Comparison of ENCODE assay signal across 19 cellular contexts in the genomic region with DNA sequence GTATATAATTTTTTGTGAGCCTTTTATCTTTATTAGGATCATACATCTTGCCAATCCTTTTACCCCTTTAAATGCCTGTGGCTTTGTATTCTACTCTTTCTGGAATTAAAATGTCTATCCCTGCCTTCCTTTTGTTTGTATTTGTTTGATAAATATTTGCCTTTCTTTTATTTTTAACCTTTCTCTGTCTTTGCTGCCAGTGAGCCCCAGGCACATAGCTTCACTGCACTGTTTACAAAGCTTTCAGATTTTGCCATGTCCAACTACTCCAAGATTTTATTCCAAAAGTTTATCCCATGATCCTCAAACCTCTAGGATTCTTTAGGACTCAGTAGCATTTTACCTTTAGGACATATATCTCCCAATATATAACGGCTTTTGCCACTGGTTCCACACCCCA.
DNase-seq lines count a peak whose midpoint lies in the region; ATAC-seq, FAIRE-seq and TF ChIP-seq lines count a peak whose summit lies in the region.
"Had no signal": no experiment of that assay in that cellular context is flagged by ENCODE, and none has a peak within 500 bp of the region (broad histone marks: within the 10 kb centered on the region; RNA-seq: fewer than 3 reads in every experiment).

No MANE protein-coding gene starts in this region.

- H3K9me3 ChIP-seq in liver (ENCODE audit: control insufficient read depth in 4 of 4, low read length in 3 of 4) (no peaks in the 10 kb centered on the region), HepG2 (ENCODE audit: low read length) (no peaks in the 10 kb centered on the region)
- H3K9me3 ChIP-seq: A549; BLaER1 treated with 17β-estradiol and CSF1 and Interleukin-3, amounts not matched to agents 10 nM and 100 nM; Caco-2 had no signal

- TF ChIP-seq CTCF in liver (IDR thresholded peaks at IDR 0.05; ENCODE audit: low read depth, low read length, missing input control) (no peak), HepG2 (CRISPR knock-in tag; IDR thresholded peaks at IDR 0.05) (no peak)

- FAIRE-seq in HepG2 (lab: Jason Lieb, UNC), result no peak
- FAIRE-seq: A549, G401.6, GM12878, GM12892, GM18507 had no signal

- POLR2A ChIA-PET in HepG2 (lab: Yijun Ruan, JAX), result no interaction called here

- no peaks in the 10 kb centered on the region for H3K79me2 ChIP-seq in HepG2 (ENCODE audit: insufficient read depth, low read length)

- H3K4me3 ChIP-seq in liver (ENCODE audit: low read depth in 1 of 3, low read length in 3 of 3), result no peak overlapping the region
- no peak overlapping the region for H3K4me3 ChIP-seq in HepG2 (replicated peaks in 1 of 3; ENCODE audit: insufficient read depth in 1 of 3, low read depth in 2 of 3, low read length in 3 of 3)
- H3K4me3 ChIP-seq: A549; BLaER1 treated with 17β-estradiol and CSF1 and Interleukin-3, amounts not matched to agents 10 nM and 100 nM; GM12878 had no signal

- in situ Hi-C loops in HepG2 (cut with HindIII; ENCODE audit: extremely low pct_ligation_motif_present, low pct_unique_long_range_greater_than_20kb), result no loop called here

- DNase-seq in HepG2 (ENCODE audit: low spot score) (no peak), left lobe of liver (ENCODE audit: low spot score) (no peak), GM03348 (ENCODE audit: low spot score) (no peak)
- no peak for DNase-seq in stimulated activated CD4-positive, alpha-beta T cell treated with anti-CD3 and anti-CD28 coated beads, Interleukin-12 subunit alpha, Interleukin-12 subunit beta, amount 100 ng/mL, for 4 hours
- DNase-seq: AML-193; Caco-2; Calu3; CD4-positive, alpha-beta T cell; CD8-positive, alpha-beta T cell; DMS79 treated with DMSO at 0.1 percent for 48 hours; GF-D8 had no signal

- CTCF ChIA-PET in HepG2 (lab: Yijun Ruan, JAX; ENCODE audit: low intra/inter-chr PET ratio, low total read pairs), result no interaction called here

- TF ChIP-seq EP300 in HepG2 (IDR thresholded peaks at IDR 0.05; ENCODE audit: low read depth in 2 of 2, low read length in 2 of 2), result no peak
- TF ChIP-seq EP300 in HepG2 (CRISPR knock-in tag; IDR thresholded peaks at IDR 0.05; ENCODE audit: borderline replicate concordance), result no peak

- no peak overlapping the region for H2AFZ ChIP-seq in HepG2 (ENCODE audit: low read length)

- no TSS peak for BruUV-seq in HepG2 (replicated peaks; lab: Mats Ljungman, UMichigan)

- TF ChIP-seq RAD21 in liver (IDR thresholded peaks at IDR 0.05) (peak in 1 of 2 donors; percentile 22), HepG2 (CRISPR knock-in tag; IDR thresholded peaks at IDR 0.05) (no peak)

- no peak overlapping the region for H3K9ac ChIP-seq in liver (ENCODE audit: low read depth in 1 of 2, low read length in 2 of 2)
- no peak overlapping the region for H3K9ac ChIP-seq in HepG2 (ENCODE audit: insufficient read depth, low read depth, low read length)
- H3K9ac ChIP-seq: BLaER1 treated with 17β-estradiol and CSF1 and Interleukin-3, amounts not matched to agents 10 nM and 100 nM had no signal

- WGBS in liver, result 47% methylated on average over 1 of the region's 1 CpG
- 0% methylated on average over 1 of the region's 1 CpG for WGBS in HepG2 (ENCODE audit: low lambda C conversion rate)

- H3K27me3 ChIP-seq in liver (ENCODE audit: control insufficient read depth in 4 of 4, insufficient read depth in 4 of 4, low read length in 3 of 4), result peaks cover 0 to 3% (median 0%) of the 10 kb centered on the region in 4 donors
- H3K27me3 ChIP-seq in HepG2 (ENCODE audit: control insufficient read depth in 1 of 2, insufficient read depth in 2 of 2, low read length in 2 of 2), result no peaks in the 10 kb centered on the region
- H3K27me3 ChIP-seq: BLaER1 treated with 17β-estradiol and CSF1 and Interleukin-3, amounts not matched to agents 10 nM and 100 nM had no signal

- intact Hi-C loops in HepG2 (cut with micrococcal nuclease; ENCODE audit: unreplicated experiment), result no loop called here

- no peak for TF ChIP-seq POLR2A in HepG2 (IDR thresholded peaks at IDR 0.05; ENCODE audit: insufficient read depth in 1 of 2, low read depth in 2 of 2, low read length in 2 of 2)

- H3K36me3 ChIP-seq in liver (ENCODE audit: control insufficient read depth in 4 of 4, insufficient read depth in 3 of 4, low read depth in 1 of 4, low read length in 3 of 4), result no peaks in the 10 kb centered on the region
- no peaks in the 10 kb centered on the region for H3K36me3 ChIP-seq in HepG2 (replicated peaks in 1 of 2; ENCODE audit: control insufficient read depth in 1 of 2, insufficient read depth in 2 of 2, low read length in 2 of 2)
- H3K36me3 ChIP-seq: BLaER1 treated with 17β-estradiol and CSF1 and Interleukin-3, amounts not matched to agents 10 nM and 100 nM had no signal

- ATAC-seq in HepG2, result no peak
- peak; percentile 61 for ATAC-seq in left lobe of liver
- ATAC-seq: A549; CD8-positive, alpha-beta T cell; GM12878 had no signal

- H3K27ac ChIP-seq in liver (ENCODE audit: low read depth in 1 of 2, low read length in 2 of 2), result no peak overlapping the region
- no peak overlapping the region for H3K27ac ChIP-seq in HepG2 (ENCODE audit: extremely low read length, insufficient read depth, low read length)
- H3K27ac ChIP-seq: A549; BLaER1 treated with 17β-estradiol and CSF1 and Interleukin-3, amounts not matched to agents 10 nM and 100 nM; C4-2B had no signal

- no peaks in the 10 kb centered on the region for H4K20me1 ChIP-seq in HepG2 (ENCODE audit: insufficient read depth, low read length)
- H4K20me1 ChIP-seq: BLaER1 treated with 17β-estradiol and CSF1 and Interleukin-3, amounts not matched to agents 10 nM and 100 nM had no signal

- H3K4me1 ChIP-seq in liver (ENCODE audit: control insufficient read depth in 4 of 4, insufficient read depth in 4 of 4, low read length in 3 of 4) (peaks cover 0 to 17% (median 5%) of the 10 kb centered on the region in 4 donors), HepG2 (ENCODE audit: insufficient read depth, low read length) (no peaks in the 10 kb centered on the region)
- H3K4me1 ChIP-seq: A549; BLaER1 treated with 17β-estradiol and CSF1 and Interleukin-3, amounts not matched to agents 10 nM and 100 nM; Caco-2 had no signal

- H3K4me2 ChIP-seq in HepG2 (ENCODE audit: low read depth, low read length), result no peak overlapping the region
- H3K4me2 ChIP-seq: A549; BLaER1 treated with 17β-estradiol and CSF1 and Interleukin-3, amounts not matched to agents 10 nM and 100 nM had no signal

TF ChIP-seq in liver, 16 proteins besides CTCF, POLR2A, EP300 and RAD21 (continues in another document):
- TF ChIP-seq, protein P1, sequence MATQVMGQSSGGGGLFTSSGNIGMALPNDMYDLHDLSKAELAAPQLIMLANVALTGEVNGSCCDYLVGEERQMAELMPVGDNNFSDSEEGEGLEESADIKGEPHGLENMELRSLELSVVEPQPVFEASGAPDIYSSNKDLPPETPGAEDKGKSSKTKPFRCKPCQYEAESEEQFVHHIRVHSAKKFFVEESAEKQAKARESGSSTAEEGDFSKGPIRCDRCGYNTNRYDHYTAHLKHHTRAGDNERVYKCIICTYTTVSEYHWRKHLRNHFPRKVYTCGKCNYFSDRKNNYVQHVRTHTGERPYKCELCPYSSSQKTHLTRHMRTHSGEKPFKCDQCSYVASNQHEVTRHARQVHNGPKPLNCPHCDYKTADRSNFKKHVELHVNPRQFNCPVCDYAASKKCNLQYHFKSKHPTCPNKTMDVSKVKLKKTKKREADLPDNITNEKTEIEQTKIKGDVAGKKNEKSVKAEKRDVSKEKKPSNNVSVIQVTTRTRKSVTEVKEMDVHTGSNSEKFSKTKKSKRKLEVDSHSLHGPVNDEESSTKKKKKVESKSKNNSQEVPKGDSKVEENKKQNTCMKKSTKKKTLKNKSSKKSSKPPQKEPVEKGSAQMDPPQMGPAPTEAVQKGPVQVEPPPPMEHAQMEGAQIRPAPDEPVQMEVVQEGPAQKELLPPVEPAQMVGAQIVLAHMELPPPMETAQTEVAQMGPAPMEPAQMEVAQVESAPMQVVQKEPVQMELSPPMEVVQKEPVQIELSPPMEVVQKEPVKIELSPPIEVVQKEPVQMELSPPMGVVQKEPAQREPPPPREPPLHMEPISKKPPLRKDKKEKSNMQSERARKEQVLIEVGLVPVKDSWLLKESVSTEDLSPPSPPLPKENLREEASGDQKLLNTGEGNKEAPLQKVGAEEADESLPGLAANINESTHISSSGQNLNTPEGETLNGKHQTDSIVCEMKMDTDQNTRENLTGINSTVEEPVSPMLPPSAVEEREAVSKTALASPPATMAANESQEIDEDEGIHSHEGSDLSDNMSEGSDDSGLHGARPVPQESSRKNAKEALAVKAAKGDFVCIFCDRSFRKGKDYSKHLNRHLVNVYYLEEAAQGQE (IDR thresholded peaks at IDR 0.05), result no peak
- TF ChIP-seq SP1 (IDR thresholded peaks at IDR 0.05) (no peak), GABPA (IDR thresholded peaks at IDR 0.05 in 1 of 2, conservative IDR thresholded peaks at IDR 0.05 in 1 of 2) (no peak), FOXA1 (IDR thresholded peaks at IDR 0.05) (no peak)

TF ChIP-seq in HepG2, 621 proteins besides CTCF, POLR2A, EP300 and RAD21 (continues in another document):
- TF ChIP-seq TEAD3 (CRISPR knock-in tag; optimal IDR thresholded peaks at IDR 0.05; ENCODE audit: borderline replicate concordance), result no peak
- TF ChIP-seq, protein P2, sequence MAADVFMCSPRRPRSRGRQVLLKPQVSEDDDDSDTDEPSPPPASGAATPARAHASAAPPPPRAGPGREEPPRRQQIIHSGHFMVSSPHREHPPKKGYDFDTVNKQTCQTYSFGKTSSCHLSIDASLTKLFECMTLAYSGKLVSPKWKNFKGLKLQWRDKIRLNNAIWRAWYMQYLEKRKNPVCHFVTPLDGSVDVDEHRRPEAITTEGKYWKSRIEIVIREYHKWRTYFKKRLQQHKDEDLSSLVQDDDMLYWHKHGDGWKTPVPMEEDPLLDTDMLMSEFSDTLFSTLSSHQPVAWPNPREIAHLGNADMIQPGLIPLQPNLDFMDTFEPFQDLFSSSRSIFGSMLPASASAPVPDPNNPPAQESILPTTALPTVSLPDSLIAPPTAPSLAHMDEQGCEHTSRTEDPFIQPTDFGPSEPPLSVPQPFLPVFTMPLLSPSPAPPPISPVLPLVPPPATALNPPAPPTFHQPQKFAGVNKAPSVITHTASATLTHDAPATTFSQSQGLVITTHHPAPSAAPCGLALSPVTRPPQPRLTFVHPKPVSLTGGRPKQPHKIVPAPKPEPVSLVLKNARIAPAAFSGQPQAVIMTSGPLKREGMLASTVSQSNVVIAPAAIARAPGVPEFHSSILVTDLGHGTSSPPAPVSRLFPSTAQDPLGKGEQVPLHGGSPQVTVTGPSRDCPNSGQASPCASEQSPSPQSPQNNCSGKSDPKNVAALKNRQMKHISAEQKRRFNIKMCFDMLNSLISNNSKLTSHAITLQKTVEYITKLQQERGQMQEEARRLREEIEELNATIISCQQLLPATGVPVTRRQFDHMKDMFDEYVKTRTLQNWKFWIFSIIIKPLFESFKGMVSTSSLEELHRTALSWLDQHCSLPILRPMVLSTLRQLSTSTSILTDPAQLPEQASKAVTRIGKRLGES (CRISPR knock-in tag; IDR thresholded peaks at IDR 0.05; ENCODE audit: borderline replicate concordance), result no peak
